In genomic region chr1:41404308-41404755, GRCh38 we compare ENCODE assay signal across 8 cellular contexts. TPM values are rescaled to one million over a fixed set of nuclear protein-coding genes. Genes with fewer than 3 reads are reported as not detected.
A peak's percentile ranks its signal among the peaks of the same experiment; 100 is the strongest.
DNase-seq lines count a peak whose midpoint lies in the region; ATAC-seq lines count a peak whose summit lies in the region.

No MANE protein-coding gene starts in this region.

- H3K36me3 ChIP-seq in skeletal muscle satellite cell (ENCODE audit: insufficient read depth, low read length): no peaks in the 10 kb centered on the region

- no peak overlapping the region for H3K27ac Mint-ChIP-seq in activated naive CD4-positive, alpha-beta T cell treated with anti-CD3 and anti-CD28 coated beads for 36 hours
- no peak overlapping the region for H3K27ac Mint-ChIP-seq in T-helper 2 cell treated with Interferon-gamma antibody and Interleukin-4, amounts not matched to agents 5 μg/mL and 100 μg/mL, for 36 hours

- no peak overlapping the region for H3K27ac ChIP-seq in caudate nucleus (ENCODE audit: low read depth, low read length)

- H3K4me1 ChIP-seq in skeletal muscle satellite cell (ENCODE audit: control insufficient read depth, insufficient read depth, low read length): peaks cover 6% of the 10 kb centered on the region

- H3K4me3 ChIP-seq in skeletal muscle satellite cell (ENCODE audit: low read length): no peak overlapping the region

- peak; percentile 41 for DNase-seq in activated naive CD4-positive, alpha-beta T cell treated with anti-CD3 and anti-CD28 coated beads for 36 hours
- DNase-seq in activated naive CD4-positive, alpha-beta T cell treated with Interleukin-2 at 50 U/mL for 16 hours: no peak
- DNase-seq in NCI-H510A treated with DMSO at 0.1 percent for 48 hours (lab: John Stamatoyannopoulos, UW) (peak; percentile 66), caudate nucleus (lab: John Stamatoyannopoulos, UW) (peak in 34 of 61 donors; percentile 15 to 83 (median 52))
- DNase-seq in T-helper 2 cell treated with Interferon-gamma antibody and Interleukin-4, amounts not matched to agents 5 μg/mL and 100 μg/mL, for 36 hours (ENCODE audit: low spot score): no peak

- H3K9me3 ChIP-seq in skeletal muscle satellite cell (replicated peaks; ENCODE audit: low read length): peaks cover 4% of the 10 kb centered on the region

- ATAC-seq in GM18511 (IDR thresholded peaks at IDR 0.05; ENCODE audit: unreplicated experiment): no peak
- no peak for ATAC-seq in GM19463 (IDR thresholded peaks at IDR 0.05; ENCODE audit: unreplicated experiment)

- H3K27me3 Mint-ChIP-seq in activated naive CD4-positive, alpha-beta T cell treated with anti-CD3 and anti-CD28 coated beads for 36 hours (ENCODE audit: low read depth): peaks cover 14% of the 10 kb centered on the region
- H3K27me3 Mint-ChIP-seq in T-helper 2 cell treated with Interferon-gamma antibody and Interleukin-4, amounts not matched to agents 5 μg/mL and 100 μg/mL, for 36 hours (ENCODE audit: low read depth): peaks cover 23% of the 10 kb centered on the region

- H3K27me3 ChIP-seq in skeletal muscle satellite cell (ENCODE audit: control insufficient read depth, insufficient read depth, low read length): peaks cover 41% of the 10 kb centered on the region

- peaks cover 3% of the 10 kb centered on the region for H3K9me3 Mint-ChIP-seq in activated naive CD4-positive, alpha-beta T cell treated with anti-CD3 and anti-CD28 coated beads for 36 hours
- H3K9me3 Mint-ChIP-seq in T-helper 2 cell treated with Interferon-gamma antibody and Interleukin-4, amounts not matched to agents 5 μg/mL and 100 μg/mL, for 36 hours: peaks cover 3% of the 10 kb centered on the region

- H3K36me3 Mint-ChIP-seq in activated naive CD4-positive, alpha-beta T cell treated with anti-CD3 and anti-CD28 coated beads for 36 hours (ENCODE audit: low read depth): no peaks in the 10 kb centered on the region
- H3K36me3 Mint-ChIP-seq in T-helper 2 cell treated with Interferon-gamma antibody and Interleukin-4, amounts not matched to agents 5 μg/mL and 100 μg/mL, for 36 hours (ENCODE audit: low read depth): no peaks in the 10 kb centered on the region

- intact Hi-C loops in activated naive CD4-positive, alpha-beta T cell treated with anti-CD3 and anti-CD28 coated beads for 36 hours (cut with micrococcal nuclease): no loop called here

- CTCF ChIA-PET in activated naive CD4-positive, alpha-beta T cell treated with anti-CD3 and anti-CD28 coated beads for 36 hours (lab: Charles Lee): no interaction called here

- no peaks in the 10 kb centered on the region for H3K4me1 Mint-ChIP-seq in activated naive CD4-positive, alpha-beta T cell treated with anti-CD3 and anti-CD28 coated beads for 36 hours (ENCODE audit: low read depth)
- no peaks in the 10 kb centered on the region for H3K4me1 Mint-ChIP-seq in T-helper 2 cell treated with Interferon-gamma antibody and Interleukin-4, amounts not matched to agents 5 μg/mL and 100 μg/mL, for 36 hours (ENCODE audit: low read depth)

- H3K9ac ChIP-seq in skeletal muscle satellite cell (ENCODE audit: low read depth, low read length): no peak overlapping the region

- H3K4me3 Mint-ChIP-seq in activated naive CD4-positive, alpha-beta T cell treated with anti-CD3 and anti-CD28 coated beads for 36 hours: no peak overlapping the region
- no peak overlapping the region for H3K4me3 Mint-ChIP-seq in T-helper 2 cell treated with Interferon-gamma antibody and Interleukin-4, amounts not matched to agents 5 μg/mL and 100 μg/mL, for 36 hours

- peak overlapping the region; percentile 7 for H3K4me2 ChIP-seq in skeletal muscle satellite cell (ENCODE audit: low read length)

RNA-seq across cellular contexts. Expression of gene FOXO6, which starts 43.1 kb away (rescaled TPM):
- total RNA-seq in activated naive CD4-positive, alpha-beta T cell treated with anti-CD3 and anti-CD28 coated beads for 36 hours: under 1 TPM in 1 of 2 experiments, not detected in 1; 0.15 TPM
- total RNA-seq in skeletal muscle satellite cell (2012; rRNA removed): 0.22 TPM in 1 of 2 replicates, not detected in the other

Comparison
In these comparisons a context has a peak if more than half of its experiments do, and no peak if none do; other contexts are left out.
1. DNase-seq: peak in activated naive CD4-positive, alpha-beta T cell treated with anti-CD3 and anti-CD28 coated beads for 36 hours (single experiment), NCI-H510A treated with DMSO at 0.1 percent for 48 hours (single experiment) and caudate nucleus (34 of 61); none in activated naive CD4-positive, alpha-beta T cell treated with Interleukin-2 at 50 U/mL for 16 hours (single experiment) and T-helper 2 cell treated with Interferon-gamma antibody and Interleukin-4, amounts not matched to agents 5 μg/mL and 100 μg/mL, for 36 hours (single experiment).